17 cellular contexts compared by ENCODE assay signal in genomic region chr6:104595315-104595820, GRCh38.
DNase-seq lines count a peak whose midpoint lies in the region; ATAC-seq and TF ChIP-seq lines count a peak whose summit lies in the region.
"Had no signal": no experiment of that assay in that cellular context is flagged by ENCODE, and none has a peak within 500 bp of the region (broad histone marks: within the 10 kb centered on the region; RNA-seq: fewer than 3 reads in every experiment).

No MANE protein-coding gene starts in this region.

- no peaks in the 10 kb centered on the region for H3K36me3 Mint-ChIP-seq in naive thymus-derived CD4-positive, alpha-beta T cell
- H3K36me3 Mint-ChIP-seq: CD4-positive, CD25-positive, alpha-beta regulatory T cell; CD8-positive, alpha-beta memory T cell had no signal

- ATAC-seq in naive thymus-derived CD4-positive, alpha-beta T cell: no peak
- ATAC-seq: GM12878 had no signal

- no peak overlapping the region for H3K4me3 Mint-ChIP-seq in naive thymus-derived CD4-positive, alpha-beta T cell
- H3K4me3 Mint-ChIP-seq: CD4-positive, CD25-positive, alpha-beta regulatory T cell; CD8-positive, alpha-beta memory T cell had no signal

- no peaks in the 10 kb centered on the region for H3K36me3 ChIP-seq in naive thymus-derived CD4-positive, alpha-beta T cell (ENCODE audit: control insufficient read depth in 2 of 3, insufficient read depth in 3 of 3, low read length in 3 of 3)
- H3K36me3 ChIP-seq: BE2C, HAP-1 had no signal

- H3K27ac Mint-ChIP-seq in naive thymus-derived CD4-positive, alpha-beta T cell: no peak overlapping the region
- H3K27ac Mint-ChIP-seq: CD4-positive, CD25-positive, alpha-beta regulatory T cell; CD8-positive, alpha-beta memory T cell had no signal

- POLR2A ChIA-PET in naive thymus-derived CD4-positive, alpha-beta T cell (lab: Charles Lee): no interaction called here

- H3K4me1 Mint-ChIP-seq in naive thymus-derived CD4-positive, alpha-beta T cell: no peaks in the 10 kb centered on the region
- H3K4me1 Mint-ChIP-seq: CD4-positive, CD25-positive, alpha-beta regulatory T cell; CD8-positive, alpha-beta memory T cell had no signal

- no peaks in the 10 kb centered on the region for H3K4me1 ChIP-seq in naive thymus-derived CD4-positive, alpha-beta T cell (ENCODE audit: control insufficient read depth in 2 of 2, insufficient read depth in 2 of 2, low read length in 2 of 2)
- H3K4me1 ChIP-seq: HAP-1 had no signal

- H3K27ac ChIP-seq in naive thymus-derived CD4-positive, alpha-beta T cell (ENCODE audit: low read depth, low read length): no peak overlapping the region
- H3K27ac ChIP-seq: GM23248 had no signal

- no peak for TF ChIP-seq CTCF in choroid plexus epithelial cell (conservative IDR thresholded peaks at IDR 0.05; ENCODE audit: low read depth, low read length)

- peaks cover 0 to 3% (median 0%) of the 10 kb centered on the region in 11 donors for H3K9me3 Mint-ChIP-seq in naive thymus-derived CD4-positive, alpha-beta T cell
- H3K9me3 Mint-ChIP-seq: CD8-positive, alpha-beta memory T cell had no signal

- CTCF ChIA-PET in naive thymus-derived CD4-positive, alpha-beta T cell (lab: Charles Lee): no interaction called here

- H3K9me3 ChIP-seq in naive thymus-derived CD4-positive, alpha-beta T cell (ENCODE audit: control insufficient read depth in 2 of 3, low read length in 3 of 3): no peaks in the 10 kb centered on the region
- H3K9me3 ChIP-seq: BE2C, HAP-1 had no signal

- H3K27me3 ChIP-seq in naive thymus-derived CD4-positive, alpha-beta T cell (ENCODE audit: control insufficient read depth in 2 of 2, insufficient read depth in 2 of 2, low read length in 2 of 2): peaks cover 0 to 2% of the 10 kb centered on the region in 2 donors
- H3K27me3 ChIP-seq: BE2C had no signal

- H3K4me3 ChIP-seq in choroid plexus epithelial cell (ENCODE audit: low read depth, low read length): no peak overlapping the region
- H3K4me3 ChIP-seq in naive thymus-derived CD4-positive, alpha-beta T cell (ENCODE audit: low read length): no peak overlapping the region
- H3K4me3 ChIP-seq: GM12878, GM23248, HAP-1 had no signal

- intact Hi-C loops in naive thymus-derived CD4-positive, alpha-beta T cell (cut with micrococcal nuclease): no loop called here

- peak; percentile 60 for DNase-seq in EH (ENCODE audit: low read depth)
- peak; percentile 3 for DNase-seq in NCI-H226
- DNase-seq in choroid plexus epithelial cell (ENCODE audit: low read depth): peak; percentile 14
- peak; percentile 78 for DNase-seq in putamen (ENCODE audit: low spot score)
- no peak for DNase-seq in A172 (ENCODE audit: low spot score)
- no peak for DNase-seq in NCI-H146 treated with DMSO at 0.1 percent for 48 hours (lab: John Stamatoyannopoulos, UW; ENCODE audit: unreplicated experiment)
- DNase-seq in NCI-H510A treated with DMSO at 0.1 percent for 48 hours (lab: John Stamatoyannopoulos, UW): no peak
- no peak for DNase-seq in naive thymus-derived CD4-positive, alpha-beta T cell
- DNase-seq: 8988T; BE2C; C1 segment of cervical spinal cord; CD4-positive, CD25-positive, alpha-beta regulatory T cell; CD8-positive, alpha-beta memory T cell; COR-L47; GM23248 had no signal

- H3K27me3 Mint-ChIP-seq in naive thymus-derived CD4-positive, alpha-beta T cell: peaks cover 2 to 27% (median 17%) of the 10 kb centered on the region in 5 donors
- H3K27me3 Mint-ChIP-seq: CD4-positive, CD25-positive, alpha-beta regulatory T cell had no signal

Comparison
In these comparisons a context has a peak if more than half of its experiments do, and no peak if none do; other contexts are left out.
1. DNase-seq: peak in EH (single experiment), NCI-H226 (single experiment), choroid plexus epithelial cell (single experiment) and putamen (single experiment); none in A172 (single experiment), NCI-H146 treated with DMSO at 0.1 percent for 48 hours (single experiment), NCI-H510A treated with DMSO at 0.1 percent for 48 hours (single experiment) and naive thymus-derived CD4-positive, alpha-beta T cell (0 of 9).